17 cellular contexts compared by ENCODE assay signal in the genomic region with DNA sequence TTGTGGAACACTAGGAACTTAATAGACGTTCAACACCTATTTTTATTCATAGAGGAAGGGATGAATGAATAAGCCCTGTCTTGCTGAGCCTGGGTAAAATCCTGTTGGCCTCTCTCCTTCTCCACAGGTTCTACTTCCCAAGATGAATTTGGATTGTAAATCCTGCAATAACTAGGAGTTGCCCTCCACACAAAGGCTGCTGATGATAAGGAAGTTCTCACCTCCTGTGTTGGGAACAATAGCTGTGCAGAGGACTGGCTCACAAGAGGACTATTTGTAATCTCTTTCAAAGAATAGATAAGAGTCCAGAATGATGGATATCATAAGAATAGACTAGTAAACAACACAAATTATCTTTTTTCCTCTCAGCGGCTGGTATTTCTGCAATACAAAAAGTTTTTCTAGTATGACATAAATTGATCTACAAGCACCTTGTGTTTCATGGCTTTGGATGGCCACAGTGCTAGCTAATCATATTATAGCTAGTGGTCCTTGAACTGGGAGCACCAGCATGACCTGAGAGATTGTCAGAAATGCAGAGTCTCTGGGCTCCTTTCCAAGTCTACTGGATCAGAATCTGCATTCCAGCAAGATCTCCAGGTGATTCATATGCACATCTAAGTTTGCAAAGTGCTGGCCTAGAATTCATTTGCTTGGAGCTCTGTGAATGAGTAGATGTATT. TPM values are rescaled to one million over a fixed set of nuclear protein-coding genes. Genes with fewer than 3 reads are reported as not detected.
A peak's percentile ranks its signal among the peaks of the same experiment; 100 is the strongest.
DNase-seq lines count a peak whose midpoint lies in the region; TF ChIP-seq lines count a peak whose summit lies in the region.
"Had no signal": no experiment of that assay in that cellular context is flagged by ENCODE, and none has a peak within 500 bp of the region (broad histone marks: within the 10 kb centered on the region; RNA-seq: fewer than 3 reads in every experiment).

No MANE protein-coding gene starts in this region.

- H3K4me3 ChIP-seq in endodermal cell (ENCODE audit: low read length): peak overlapping the region; percentile 64
- no peak overlapping the region for H3K4me3 ChIP-seq in mesenchymal stem cell (ENCODE audit: insufficient read depth in 1 of 2, low read depth in 1 of 2, low read length in 2 of 2)
- no peak overlapping the region for H3K4me3 ChIP-seq in trophoblast cell (ENCODE audit: low read depth, low read length)

- peak; percentile 53 for DNase-seq in endodermal cell
- DNase-seq in mesenchymal stem cell: no peak
- peak; percentile 60 to 80 for DNase-seq in trophoblast cell
- DNase-seq in ureter (ENCODE audit: low spot score): no peak
- no peak for DNase-seq in GM03348 (ENCODE audit: low spot score)
- no peak for DNase-seq in CD14-positive monocyte (ENCODE audit: low spot score)
- DNase-seq: ACHN; C1 segment of cervical spinal cord; CD4-positive, alpha-beta T cell; DMS153; DMS79; GDM1; GOT3; H7 had no signal

- H3K27ac ChIP-seq in endodermal cell (ENCODE audit: low read depth, low read length): no peak overlapping the region
- H3K27ac ChIP-seq in mesenchymal stem cell (ENCODE audit: low read length, poor library complexity, severe bottlenecking): no peak overlapping the region
- no peak overlapping the region for H3K27ac ChIP-seq in trophoblast cell (ENCODE audit: low read depth, low read length)

- H4K91ac ChIP-seq in mesenchymal stem cell (ENCODE audit: low read length): no peak overlapping the region
- H4K91ac ChIP-seq in trophoblast cell (ENCODE audit: low read depth, low read length): no peak overlapping the region

- no peaks in the 10 kb centered on the region for H3K9me3 ChIP-seq in endodermal cell (ENCODE audit: control insufficient read depth, low read length)
- no peaks in the 10 kb centered on the region for H3K9me3 ChIP-seq in mesenchymal stem cell (ENCODE audit: control insufficient read depth, low read length)
- H3K9me3 ChIP-seq in trophoblast cell (ENCODE audit: insufficient read depth, low read depth, low read length): no peaks in the 10 kb centered on the region

- H3K4me1 Mint-ChIP-seq in endodermal cell: peaks cover 35% of the 10 kb centered on the region
- no peaks in the 10 kb centered on the region for H3K4me1 Mint-ChIP-seq in CD14-positive monocyte
- H3K4me1 Mint-ChIP-seq: IgD-negative memory B cell had no signal

- H2BK5ac ChIP-seq in mesenchymal stem cell (ENCODE audit: low read depth, low read length, poor library complexity, severe bottlenecking) (no peak overlapping the region), trophoblast cell (ENCODE audit: low read depth, low read length, poor library complexity) (no peak overlapping the region)

- H3K4me1 ChIP-seq in endodermal cell (ENCODE audit: control insufficient read depth, insufficient read depth, low read length) (peaks cover 18% of the 10 kb centered on the region), mesenchymal stem cell (ENCODE audit: control insufficient read depth, insufficient read depth, low read depth, low read length) (peaks cover 1% of the 10 kb centered on the region), trophoblast cell (ENCODE audit: control insufficient read depth in 1 of 2, insufficient read depth in 2 of 2, low read length in 2 of 2) (peaks cover 12% of the 10 kb centered on the region in 2 experiments)

- H3K9me3 Mint-ChIP-seq in endodermal cell (no peaks in the 10 kb centered on the region), CD14-positive monocyte (peaks cover 0 to 6% (median 0%) of the 10 kb centered on the region in 7 donors)
- H3K9me3 Mint-ChIP-seq: CD4-positive, alpha-beta T cell; IgD-negative memory B cell had no signal

- H3K9ac ChIP-seq in endodermal cell (ENCODE audit: extremely low read depth, low read length, poor library complexity, severe bottlenecking) (no peak overlapping the region), mesenchymal stem cell (ENCODE audit: low read length) (peak overlapping the region; percentile 62), trophoblast cell (ENCODE audit: low read length) (no peak overlapping the region)

- no peak overlapping the region for H4K12ac ChIP-seq in trophoblast cell (ENCODE audit: low read depth, low read length)

- no peak overlapping the region for H4K8ac ChIP-seq in mesenchymal stem cell (ENCODE audit: low read length)
- H4K8ac ChIP-seq in trophoblast cell (ENCODE audit: low read depth, low read length): no peak overlapping the region

- H3K27me3 ChIP-seq in endodermal cell (ENCODE audit: control insufficient read depth, insufficient read depth, low read length, poor library complexity, severe bottlenecking) (peaks cover 13% of the 10 kb centered on the region), mesenchymal stem cell (ENCODE audit: control insufficient read depth in 1 of 2, insufficient read depth in 1 of 2, low read length in 2 of 2) (no peaks in the 10 kb centered on the region), trophoblast cell (ENCODE audit: insufficient read depth, low read length) (no peaks in the 10 kb centered on the region)
- H3K27me3 ChIP-seq: BE2C had no signal

- 67% methylated on average over 2 of the region's 2 CpGs; no CpG with 5 or more reads in 1 of the 2 experiments for WGBS in endodermal cell (ENCODE audit: insufficient coverage in 1 of 2, insufficient read length in 1 of 2), 2 experiments
- WGBS in mesenchymal stem cell: no CpG with 5 or more reads among the region's 2 CpGs
- no CpG with 5 or more reads among the region's 2 CpGs for WGBS in trophoblast cell (ENCODE audit: extremely low coverage, insufficient coverage, insufficient read length)

- H3K4me3 Mint-ChIP-seq in endodermal cell (no peak overlapping the region), CD14-positive monocyte (no peak overlapping the region)
- H3K4me3 Mint-ChIP-seq: CD4-positive, alpha-beta T cell; IgD-negative memory B cell had no signal

- H2AK5ac ChIP-seq in mesenchymal stem cell (ENCODE audit: low read length, severe bottlenecking) (no peak overlapping the region), trophoblast cell (ENCODE audit: low read length) (no peak overlapping the region)

- no peak for TF ChIP-seq CTCF in endodermal cell (conservative IDR thresholded peaks at IDR 0.05)
- TF ChIP-seq CTCF in CD14-positive monocyte (IDR thresholded peaks at IDR 0.05): no peak

- H3K4me2 ChIP-seq in mesenchymal stem cell (ENCODE audit: low read length, poor library complexity, severe bottlenecking) (no peak overlapping the region), trophoblast cell (ENCODE audit: low read length) (no peak overlapping the region)

- intact Hi-C loops in CD14-positive monocyte (cut with micrococcal nuclease): no loop called here

- H3K79me2 ChIP-seq in trophoblast cell (ENCODE audit: control insufficient read depth, insufficient read depth, low read length, poor library complexity): peaks cover 1% of the 10 kb centered on the region

- H3K79me1 ChIP-seq in mesenchymal stem cell (replicated peaks; ENCODE audit: low read length, poor library complexity, severe bottlenecking) (no peaks in the 10 kb centered on the region), trophoblast cell (ENCODE audit: low read length) (peaks cover 5% of the 10 kb centered on the region)

- no peaks in the 10 kb centered on the region for H3K36me3 Mint-ChIP-seq in endodermal cell (ENCODE audit: low read depth)
- no peaks in the 10 kb centered on the region for H3K36me3 Mint-ChIP-seq in CD14-positive monocyte
- H3K36me3 Mint-ChIP-seq: IgD-negative memory B cell had no signal

- H3K27ac Mint-ChIP-seq in endodermal cell (no peak overlapping the region), CD14-positive monocyte (no peak overlapping the region)
- H3K27ac Mint-ChIP-seq: CD4-positive, alpha-beta T cell; IgD-negative memory B cell had no signal

- no peak overlapping the region for H3K18ac ChIP-seq in mesenchymal stem cell (ENCODE audit: low read depth in 1 of 2, low read length in 2 of 2)
- H3K18ac ChIP-seq in trophoblast cell (ENCODE audit: low read length): no peak overlapping the region

- no peak overlapping the region for H2BK15ac ChIP-seq in mesenchymal stem cell (ENCODE audit: low read depth, poor library complexity, severe bottlenecking)

- peaks cover 12% of the 10 kb centered on the region for H3K27me3 Mint-ChIP-seq in endodermal cell (ENCODE audit: insufficient read depth)
- peaks cover 1 to 5% (median 2%) of the 10 kb centered on the region in 3 donors for H3K27me3 Mint-ChIP-seq in CD14-positive monocyte (ENCODE audit: low read depth in 3 of 3)

- H3K4ac ChIP-seq in mesenchymal stem cell (ENCODE audit: low read depth in 1 of 2, low read length in 2 of 2) (no peak overlapping the region), trophoblast cell (ENCODE audit: low read depth, low read length) (no peak overlapping the region)

- H3K23ac ChIP-seq in mesenchymal stem cell (ENCODE audit: low read length in 2 of 2) (no peak overlapping the region), trophoblast cell (ENCODE audit: low read length) (no peak overlapping the region)

- H2AFZ ChIP-seq in mesenchymal stem cell (ENCODE audit: low read depth, low read length) (no peak overlapping the region), trophoblast cell (ENCODE audit: insufficient read depth, low read length, poor library complexity) (no peak overlapping the region)

- H2BK12ac ChIP-seq in mesenchymal stem cell (ENCODE audit: low read length in 2 of 2): no peak overlapping the region
- no peak overlapping the region for H2BK12ac ChIP-seq in trophoblast cell (ENCODE audit: low read length)

- H2BK120ac ChIP-seq in mesenchymal stem cell (ENCODE audit: low read depth, low read length) (no peak overlapping the region), trophoblast cell (ENCODE audit: insufficient read depth, low read length, poor library complexity) (no peak overlapping the region)

- H3K14ac ChIP-seq in mesenchymal stem cell (ENCODE audit: low read length in 2 of 2) (no peak overlapping the region), trophoblast cell (ENCODE audit: low read length) (no peak overlapping the region)

- H3K36me3 ChIP-seq in endodermal cell (ENCODE audit: control insufficient read depth, insufficient read depth, low read length) (no peaks in the 10 kb centered on the region), mesenchymal stem cell (ENCODE audit: control insufficient read depth in 1 of 2, insufficient read depth in 2 of 2, low read depth in 1 of 2, low read length in 2 of 2) (no peaks in the 10 kb centered on the region), trophoblast cell (ENCODE audit: control insufficient read depth in 1 of 2, insufficient read depth in 2 of 2, low read length in 2 of 2) (no peaks in the 10 kb centered on the region)
- H3K36me3 ChIP-seq: BE2C had no signal

RNA-seq across cellular contexts. Expression of a gene that starts 28.1 kb away (rescaled TPM):
- total RNA-seq in endodermal cell (under 1 TPM; 0.33 to 0.40 TPM), ureter (0.34 TPM)
- polyA plus RNA-seq in endodermal cell (2013, experiment 1 of 2): 0.18 TPM
- 0.25 TPM for polyA plus RNA-seq in endodermal cell (2013, experiment 2 of 2)
- not detected for polyA plus RNA-seq in mesenchymal stem cell (2013, experiment 1 of 2)
- polyA plus RNA-seq in mesenchymal stem cell (2013, experiment 2 of 2): not detected
- polyA plus RNA-seq in trophoblast cell (2013): 2.5 and 2.7 TPM in 2 replicates
- not detected for polyA plus RNA-seq in CD14-positive monocyte
- total RNA-seq: CD4-positive, alpha-beta T cell; H7; HepG2 had no signal
- polyA plus RNA-seq: HepG2, IgD-negative memory B cell had no signal

Comparison
In these comparisons a context has a peak if more than half of its experiments do, and no peak if none do; other contexts are left out.
1. DNase-seq: peak in endodermal cell (single experiment) and trophoblast cell (2 of 2); none in mesenchymal stem cell (single experiment), ureter (single experiment), GM03348 (single experiment) and CD14-positive monocyte (single experiment).